In genomic region chr3:10248984-10249748, GRCh38 we compare ENCODE assay signal across 9 cellular contexts. TPM values are rescaled to one million over a fixed set of nuclear protein-coding genes. Genes with fewer than 3 reads are reported as not detected.
DNase-seq lines count a peak whose midpoint lies in the region; ATAC-seq, FAIRE-seq and TF ChIP-seq lines count a peak whose summit lies in the region.
"Had no signal": no experiment of that assay in that cellular context is flagged by ENCODE, and none has a peak within 500 bp of the region (broad histone marks: within the 10 kb centered on the region; RNA-seq: fewer than 3 reads in every experiment).

No MANE protein-coding gene starts in this region.

- peaks cover 24% of the 10 kb centered on the region for H4K20me1 ChIP-seq in OCI-LY3 (ENCODE audit: insufficient read depth, low read length)

- intact Hi-C loops in pancreas (cut with DNase I), result no loop called here

- H3K27me3 ChIP-seq in OCI-LY3 (ENCODE audit: low read depth, low read length) (no peaks in the 10 kb centered on the region), gastroesophageal sphincter (no peaks in the 10 kb centered on the region), pancreas (no peaks in the 10 kb centered on the region)

- ATAC-seq in gastroesophageal sphincter (no peak), pancreas (peak; percentile 4 to 6 (median 4)), HG02571 (IDR thresholded peaks at IDR 0.05; ENCODE audit: unreplicated experiment) (no peak)

- 6% methylated on average over 10 of the region's 32 CpGs; no CpG with 5 or more reads in 1 of the 2 donors for WGBS in gastroesophageal sphincter (ENCODE audit: low coverage in 1 of 2), 2 donors
- WGBS in pancreas, 2 donors, result 1 to 2% methylated on average over 29 to 32 of the region's 32 CpGs

- in situ Hi-C loops in GM18951 (cut with MboI; ENCODE audit: low sequenced_read_pairs, unreplicated experiment), result no loop called here

- H3K4me1 ChIP-seq in OCI-LY3 (ENCODE audit: low read length) (peaks cover 19% of the 10 kb centered on the region), gastroesophageal sphincter (peaks cover 0 to 57% (median 10%) of the 10 kb centered on the region in 3 donors), pancreas (peaks cover 17 to 23% (median 19%) of the 10 kb centered on the region in 3 donors)

- no peak for TF ChIP-seq EP300 in gastroesophageal sphincter (IDR thresholded peaks at IDR 0.05)

- H3K36me3 ChIP-seq in OCI-LY3 (replicated peaks; ENCODE audit: low read depth, low read length) (peaks cover 32% of the 10 kb centered on the region), gastroesophageal sphincter (peaks cover 0 to 39% of the 10 kb centered on the region in 2 donors), pancreas (no peaks in the 10 kb centered on the region)

- H3K9me3 ChIP-seq in OCI-LY3 (ENCODE audit: insufficient read depth, low read length) (peaks cover 12% of the 10 kb centered on the region; the same call in 1 of the 2 replicates), gastroesophageal sphincter (peaks cover 0 to 16% (median 0%) of the 10 kb centered on the region in 3 donors), pancreas (no peaks in the 10 kb centered on the region)

- H3K9ac ChIP-seq in OCI-LY3 (ENCODE audit: low read length), result peak overlapping the region; percentile 93

- H2AFZ ChIP-seq in OCI-LY3 (ENCODE audit: low read depth, low read length), result peak overlapping the region; percentile 12; the same call in 1 of the 2 replicates

- no peak for TF ChIP-seq CTCF in OCI-LY3 (IDR thresholded peaks at IDR 0.05; ENCODE audit: low read depth, low read length)
- TF ChIP-seq CTCF in gastroesophageal sphincter (IDR thresholded peaks at IDR 0.05), result no peak
- TF ChIP-seq CTCF in pancreas (IDR thresholded peaks at IDR 0.05), result no peak

- H3K4me2 ChIP-seq in OCI-LY3 (ENCODE audit: low read length), result peak overlapping the region; percentile 90

- FAIRE-seq in pancreas (lab: Jason Lieb, UNC) (no peak), urothelium cell line (lab: Jason Lieb, UNC) (no peak)

- peak overlapping the region; percentile 95 for H3K4me3 ChIP-seq in OCI-LY3 (ENCODE audit: low read length)
- H3K4me3 ChIP-seq in gastroesophageal sphincter, result peak overlapping the region; percentile 56 to 82
- peak overlapping the region; percentile 84 to 99 (median 92) for H3K4me3 ChIP-seq in pancreas

- TF ChIP-seq POLR2A in GM18951 (IDR thresholded peaks at IDR 0.05; ENCODE audit: extremely low read depth, insufficient read depth, insufficient read length) (peak; percentile 53), gastroesophageal sphincter (IDR thresholded peaks at IDR 0.05) (no peak)

- H3K27ac ChIP-seq in OCI-LY3 (ENCODE audit: low read length) (peak overlapping the region; percentile 47), gastroesophageal sphincter (peak overlapping the region; percentile 36 to 98 (median 92)), pancreas (peak overlapping the region; percentile 67 to 80 (median 71))

- H3K79me2 ChIP-seq in OCI-LY3 (ENCODE audit: low read length), result peaks cover 52% of the 10 kb centered on the region

- DNase-seq in activated T-helper 9 cell treated with anti-CD3 and anti-CD28 coated beads, Interleukin-2, amount 50 U/mL, for 16 hours (ENCODE audit: low read depth), result peak; percentile 40
- peak in 5 of 6 donors; percentile 33 to 70 (median 47) for DNase-seq in pancreas
- DNase-seq in urothelium cell line (ENCODE audit: low spot score), result peak; percentile 26
- no peak for DNase-seq in NCI-H1436 (lab: John Stamatoyannopoulos, UW)

RNA-seq across cellular contexts. Expression of gene TATDN2, which starts 0.9 kb away (rescaled TPM):
- total RNA-seq in gastroesophageal sphincter, result 10 to 100 TPM in 3 of 4 donors, 1 to 10 TPM in 1; 10.0 to 28.4 (median 22.6) TPM
- total RNA-seq in pancreas, result 10 to 100 TPM; 12.8 to 23.1 (median 16.0) TPM
- polyA plus RNA-seq in pancreas, result 10 to 100 TPM in 1 of 2 donors, 1 to 10 TPM in 1; 9.2 to 14.9 TPM

RNA-seq across cellular contexts. Expression of gene GHRL, which starts 43.6 kb away (rescaled TPM):
- total RNA-seq in gastroesophageal sphincter, result 1 to 10 TPM in 1 of 4 donors, under 1 TPM in 1, not detected in 2; 0.47 to 3.2 TPM
- total RNA-seq in pancreas, result 10 to 100 TPM in 1 of 6 donors, 1 to 10 TPM in 5; 5.1 to 16.0 (median 6.0) TPM
- 10 to 100 TPM; 20.1 to 22.0 TPM for polyA plus RNA-seq in pancreas
- total RNA-seq: glomerular endothelial cell had no signal

Comparison
In these comparisons a context has a peak if more than half of its experiments do, and no peak if none do; other contexts are left out.
1. ATAC-seq: peak in pancreas (4 of 4); none in gastroesophageal sphincter (single experiment) and HG02571 (single experiment).
2. Peak in every context shown above with its lines, with median percentiles within 50 percentile points of each other: H3K27ac ChIP-seq and H3K4me3 ChIP-seq.